16 cellular contexts compared by ENCODE assay signal in the genomic region with DNA sequence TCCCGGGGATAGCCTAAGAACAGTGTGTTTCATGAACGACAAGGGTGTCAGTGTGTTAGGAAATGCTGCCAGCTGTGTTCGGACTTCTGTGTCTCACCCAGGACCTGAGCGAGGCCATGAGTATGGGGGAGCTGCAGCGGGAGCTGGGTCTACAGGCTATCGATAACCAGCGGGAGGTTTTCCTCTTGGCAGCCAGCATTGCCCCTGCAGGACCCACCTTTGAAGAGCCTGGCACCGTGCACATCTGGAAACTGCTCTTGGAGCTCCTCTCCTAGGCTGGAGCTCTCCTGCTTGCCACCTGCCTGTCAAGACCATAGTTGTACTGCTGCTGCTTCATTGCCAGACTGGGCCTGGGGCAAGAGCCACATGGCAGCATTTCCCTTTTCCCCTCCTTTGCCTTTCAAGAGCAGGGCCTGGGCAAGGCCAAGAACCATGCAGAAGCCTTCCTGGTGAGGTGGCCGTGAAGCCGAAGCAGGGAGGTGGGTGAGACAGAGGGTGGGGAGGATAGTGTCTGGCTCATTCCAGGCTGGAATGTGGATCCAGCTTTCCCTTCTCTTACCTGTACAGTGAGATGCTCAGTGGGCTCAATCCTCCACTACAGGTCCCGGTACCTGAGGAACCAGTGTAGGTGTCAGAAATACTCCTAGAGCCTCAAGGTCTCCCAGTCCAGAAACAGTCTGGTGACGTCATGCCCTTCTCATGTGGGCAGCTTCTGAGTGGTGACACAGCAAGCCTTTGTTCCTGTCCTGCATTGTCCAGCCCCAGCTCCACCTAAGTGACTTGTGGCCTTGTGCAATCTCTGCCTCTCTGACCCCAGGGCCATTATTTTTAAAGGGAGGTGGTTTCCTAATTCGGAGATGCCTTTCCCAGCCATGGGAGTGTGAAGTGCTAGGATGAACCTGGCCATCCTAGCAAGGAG. TPM values are rescaled to one million over a fixed set of nuclear protein-coding genes. Genes with fewer than 3 reads are reported as not detected.
DNase-seq lines count a peak whose midpoint lies in the region; ATAC-seq and TF ChIP-seq lines count a peak whose summit lies in the region.
"Had no signal": no experiment of that assay in that cellular context is flagged by ENCODE, and none has a peak within 500 bp of the region (broad histone marks: within the 10 kb centered on the region; RNA-seq: fewer than 3 reads in every experiment).

No MANE protein-coding gene starts in this region.

- TF ChIP-seq CTCF in body of pancreas (IDR thresholded peaks at IDR 0.05) (no peak), thoracic aorta (IDR thresholded peaks at IDR 0.05) (no peak)

- H3K27ac ChIP-seq in body of pancreas = no peak overlapping the region
- peak overlapping the region; percentile 5 to 24 for H3K27ac ChIP-seq in thoracic aorta
- no peak overlapping the region for H3K27ac ChIP-seq in CD4-positive, alpha-beta memory T cell (ENCODE audit: low read depth, low read length)
- H3K27ac ChIP-seq: BLaER1 treated with 17β-estradiol and CSF1 and Interleukin-3, amounts not matched to agents 10 nM and 100 nM; suprapubic skin had no signal

- WGBS in body of pancreas, 2 donors = 87 to 89% methylated on average over 7 to 13 of the region's 13 CpGs

- H3K9me3 Mint-ChIP-seq in CD4-positive, alpha-beta memory T cell = no peaks in the 10 kb centered on the region
- H3K9me3 Mint-ChIP-seq: memory B cell, nephron had no signal

- H3K36me3 ChIP-seq in body of pancreas (replicated peaks in 1 of 2; ENCODE audit: insufficient read depth in 1 of 2, low read depth in 2 of 2) (no peaks in the 10 kb centered on the region), thoracic aorta (peaks cover 11% of the 10 kb centered on the region)
- no peaks in the 10 kb centered on the region for H3K36me3 ChIP-seq in CD4-positive, alpha-beta memory T cell (ENCODE audit: insufficient read depth, low read length)

- intact Hi-C loops in body of pancreas (cut with DNase I) = no loop called here
- intact Hi-C loops in CD4-positive, alpha-beta memory T cell (cut with micrococcal nuclease) = no loop called here

- H3K4me1 Mint-ChIP-seq in CD4-positive, alpha-beta memory T cell = peaks cover 0 to 12% (median 6%) of the 10 kb centered on the region in 4 donors

- POLR2A ChIA-PET in CD4-positive, alpha-beta memory T cell (lab: Charles Lee; ENCODE audit: partially characterized antibody) = interaction anchor here (2.4 kb wide), 1 partner anchor 17 kb away, joined by 10 read pairs; a partner anchor contains a TSS

- H3K27ac Mint-ChIP-seq in CD4-positive, alpha-beta memory T cell = peak overlapping the region in 1 of 7 donors; percentile 70
- H3K27ac Mint-ChIP-seq: memory B cell, nephron, T-helper 17 cell had no signal

- peak; percentile 53 for ATAC-seq in body of pancreas
- ATAC-seq in thoracic aorta (ENCODE audit: insufficient number of reproducible peaks, low FRiP score, low read depth) = no peak
- ATAC-seq: activated CD4-positive, CD25-positive, alpha-beta regulatory T cell treated with anti-CD3 and anti-CD28 coated beads, Interleukin-2, amount 50 U/mL, for 24 hours; T-helper 17 cell had no signal

- no peak overlapping the region for H3K4me3 Mint-ChIP-seq in CD4-positive, alpha-beta memory T cell
- H3K4me3 Mint-ChIP-seq: memory B cell, nephron, T-helper 17 cell had no signal

- no peaks in the 10 kb centered on the region for H3K27me3 ChIP-seq in body of pancreas
- H3K27me3 ChIP-seq in thoracic aorta (replicated peaks; ENCODE audit: insufficient read depth) = no peaks in the 10 kb centered on the region
- H3K27me3 ChIP-seq in CD4-positive, alpha-beta memory T cell (ENCODE audit: insufficient read depth, low read length) = no peaks in the 10 kb centered on the region
- H3K27me3 ChIP-seq: suprapubic skin had no signal

- H3K4me1 ChIP-seq in body of pancreas (no peaks in the 10 kb centered on the region), thoracic aorta (ENCODE audit: control insufficient read depth in 1 of 2, low read depth in 2 of 2) (peaks cover 3 to 17% of the 10 kb centered on the region in 2 donors)
- no peaks in the 10 kb centered on the region for H3K4me1 ChIP-seq in CD4-positive, alpha-beta memory T cell (ENCODE audit: insufficient read depth, low read length)

- peaks cover 7 to 31% of the 10 kb centered on the region in 2 donors for H3K36me3 Mint-ChIP-seq in CD4-positive, alpha-beta memory T cell

- H3K9me3 ChIP-seq in body of pancreas (no peaks in the 10 kb centered on the region), thoracic aorta (no peaks in the 10 kb centered on the region)
- H3K9me3 ChIP-seq in CD4-positive, alpha-beta memory T cell (ENCODE audit: control insufficient read depth in 1 of 2, low read length in 2 of 2) = no peaks in the 10 kb centered on the region
- H3K9me3 ChIP-seq: BLaER1 treated with 17β-estradiol and CSF1 and Interleukin-3, amounts not matched to agents 10 nM and 100 nM; suprapubic skin had no signal

- no peak overlapping the region for H3K4me3 ChIP-seq in body of pancreas
- no peak overlapping the region for H3K4me3 ChIP-seq in thoracic aorta
- H3K4me3 ChIP-seq in CD4-positive, alpha-beta memory T cell (ENCODE audit: low read length in 2 of 2) = no peak overlapping the region
- H3K4me3 ChIP-seq: BLaER1 treated with 17β-estradiol and CSF1 and Interleukin-3, amounts not matched to agents 10 nM and 100 nM; suprapubic skin had no signal

- no peak for TF ChIP-seq POLR2A in body of pancreas (IDR thresholded peaks at IDR 0.05)

- H3K27me3 Mint-ChIP-seq in CD4-positive, alpha-beta memory T cell = no peaks in the 10 kb centered on the region
- H3K27me3 Mint-ChIP-seq: memory B cell, T-helper 17 cell had no signal

- CTCF ChIA-PET in CD4-positive, alpha-beta memory T cell (lab: Charles Lee; ENCODE audit: partially characterized antibody) = no interaction called here

- peak; percentile 74 for DNase-seq in HuH-7 (ENCODE audit: low spot score)
- DNase-seq in body of pancreas = peak in 2 of 4 donors; percentile 26 to 54
- DNase-seq in myocyte (ENCODE audit: low read depth) = peak; percentile 30
- no peak for DNase-seq in thoracic aorta (ENCODE audit: low spot score)
- no peak for DNase-seq in CD4-positive, alpha-beta memory T cell
- no peak for DNase-seq in HUDEP-2 (lab: John Stamatoyannopoulos, UW; ENCODE audit: unreplicated experiment in 76 of 76)
- DNase-seq in NCI-H510A treated with DMSO at 0.1 percent for 48 hours (lab: John Stamatoyannopoulos, UW) = no peak
- DNase-seq: cortex of kidney; DMS79; stimulated activated CD4-positive, alpha-beta T cell treated with anti-CD3 and anti-CD28 coated beads, Interleukin-1b, Interleukin-23, amount 100 ng/mL, for 48 hours; T-helper 17 cell had no signal

RNA-seq across cellular contexts. Expression of a gene that starts 6.6 kb away (rescaled TPM):
- 1 to 10 TPM; 2.9 to 3.3 TPM for total RNA-seq in body of pancreas
- 6.5 TPM in 2 replicates for total RNA-seq in myocyte
- polyA plus RNA-seq in myocyte (2012) = 14.3 TPM
- total RNA-seq in thoracic aorta = 10 to 100 TPM; 10.4 to 14.8 TPM
- total RNA-seq in CD4-positive, alpha-beta memory T cell = 10 to 100 TPM; 14.7 to 17.9 TPM
- 1 to 10 TPM in 1 of 2 donors, under 1 TPM in 1; 0.60 to 1.2 TPM for polyA plus RNA-seq in CD4-positive, alpha-beta memory T cell

RNA-seq across cellular contexts. Expression of a gene that starts 10.3 kb away (rescaled TPM):
- total RNA-seq in body of pancreas (100 to 1,000 TPM in 1 of 2 donors, 10 to 100 TPM in 1; 56.0 to 110 TPM), myocyte (96.3 and 103 TPM in 2 replicates), thoracic aorta (100 to 1,000 TPM in 1 of 2 donors, 10 to 100 TPM in 1; 95.9 to 154 TPM)
- polyA plus RNA-seq in myocyte (2012) = 152 TPM
- 10 to 100 TPM; 73.3 to 76.6 TPM for total RNA-seq in CD4-positive, alpha-beta memory T cell
- 10 to 100 TPM; 53.6 to 71.5 TPM for polyA plus RNA-seq in CD4-positive, alpha-beta memory T cell

RNA-seq across cellular contexts. Expression of a gene that starts 16.5 kb away (rescaled TPM):
- total RNA-seq in body of pancreas (10 to 100 TPM; 19.2 to 32.0 TPM), myocyte (17.4 and 29.7 TPM in 2 replicates), thoracic aorta (10 to 100 TPM in 1 of 2 donors, 1 to 10 TPM in 1; 6.3 to 12.6 TPM)
- polyA plus RNA-seq in myocyte (2012) = 44.9 TPM
- 10 to 100 TPM; 16.9 to 19.4 TPM for total RNA-seq in CD4-positive, alpha-beta memory T cell
- 10 to 100 TPM; 19.3 to 46.3 TPM for polyA plus RNA-seq in CD4-positive, alpha-beta memory T cell

RNA-seq across cellular contexts. Expression of a gene that starts 16.7 kb away (rescaled TPM):
- total RNA-seq in body of pancreas (10 to 100 TPM; 20.1 to 44.1 TPM), myocyte (123 and 125 TPM in 2 replicates), thoracic aorta (10 to 100 TPM; 45.2 to 57.5 TPM)
- 164 TPM for polyA plus RNA-seq in myocyte (2012)
- total RNA-seq in CD4-positive, alpha-beta memory T cell = 10 to 100 TPM; 81.3 to 83.4 TPM
- polyA plus RNA-seq in CD4-positive, alpha-beta memory T cell = 100 to 1,000 TPM; 191 to 224 TPM

RNA-seq across cellular contexts. Expression of a gene that starts 44.5 kb away (rescaled TPM):
- total RNA-seq in body of pancreas (10 to 100 TPM; 39.6 to 57.3 TPM), myocyte (211 and 223 TPM in 2 replicates), thoracic aorta (100 to 1,000 TPM; 155 to 192 TPM)
- 231 TPM for polyA plus RNA-seq in myocyte (2012)
- 10 to 100 TPM; 34.8 to 40.5 TPM for total RNA-seq in CD4-positive, alpha-beta memory T cell
- polyA plus RNA-seq in CD4-positive, alpha-beta memory T cell = 10 to 100 TPM; 64.3 to 76.6 TPM

Comparison
In these comparisons a context has a peak if more than half of its experiments do, and no peak if none do; other contexts are left out.
1. DNase-seq: peak in HuH-7 (single experiment) and myocyte (single experiment); none in thoracic aorta (single experiment), CD4-positive, alpha-beta memory T cell (0 of 5), HUDEP-2 (0 of 76) and NCI-H510A treated with DMSO at 0.1 percent for 48 hours (single experiment).
2. H3K27ac ChIP-seq: peak in thoracic aorta (2 of 2); none in body of pancreas (0 of 4) and CD4-positive, alpha-beta memory T cell (single experiment).